In the genomic region with DNA sequence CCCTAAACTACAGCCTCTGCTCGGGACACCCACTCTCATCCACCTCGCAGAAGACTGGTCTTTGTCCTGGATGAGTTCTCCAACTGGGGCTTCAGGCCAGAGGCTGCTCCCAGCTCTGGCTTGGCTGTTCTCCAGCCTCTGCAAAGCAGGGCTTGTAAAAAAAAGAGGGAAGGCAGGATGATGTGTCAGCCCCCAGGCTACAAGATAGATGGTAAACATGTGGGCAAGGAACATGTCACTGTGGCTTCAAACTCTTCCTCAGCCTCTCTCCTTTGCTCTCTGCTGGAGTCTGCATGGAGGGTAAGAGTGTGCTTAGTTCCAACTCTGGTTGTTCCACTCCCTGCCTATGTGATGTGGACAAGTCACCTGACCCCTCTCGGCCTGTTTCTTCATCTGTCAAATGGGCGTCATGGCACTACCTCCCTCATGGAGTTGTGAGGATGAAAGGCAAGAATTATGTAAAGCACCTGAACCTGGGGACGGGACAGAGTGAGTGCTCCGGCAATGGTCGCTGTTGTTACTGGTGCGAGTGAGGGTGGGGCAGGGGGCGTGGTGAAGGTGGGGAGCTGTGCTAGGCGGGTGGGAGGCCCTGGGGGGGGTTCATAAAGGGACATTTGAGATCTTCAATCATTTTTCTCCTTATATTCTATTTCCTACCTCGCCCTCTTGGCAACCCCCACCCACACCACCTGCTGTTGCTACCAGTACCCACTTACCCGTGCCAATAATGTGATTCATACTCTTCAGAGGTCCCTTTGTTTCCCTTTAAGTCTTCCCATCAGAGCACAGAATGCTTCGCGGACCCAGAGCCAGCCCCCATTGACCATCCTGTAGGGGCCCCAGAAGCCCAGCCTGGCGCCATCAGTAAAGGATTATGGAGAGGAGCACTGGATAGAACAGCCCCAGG, we compare ENCODE assay signal across 11 cellular contexts. TPM values are rescaled to one million over a fixed set of nuclear protein-coding genes. Genes with fewer than 3 reads are reported as not detected.
DNase-seq lines count a peak whose midpoint lies in the region; ATAC-seq and TF ChIP-seq lines count a peak whose summit lies in the region.
"Had no signal": no experiment of that assay in that cellular context is flagged by ENCODE, and none has a peak within 500 bp of the region (broad histone marks: within the 10 kb centered on the region; RNA-seq: fewer than 3 reads in every experiment).

No MANE protein-coding gene starts in this region.

- no peak overlapping the region for H3K4me3 ChIP-seq in esophagus (ENCODE audit: low read depth in 1 of 2, low read length in 2 of 2)
- H3K4me3 ChIP-seq in sigmoid colon = no peak overlapping the region
- no peak overlapping the region for H3K4me3 ChIP-seq in osteoblast (ENCODE audit: insufficient read depth, low read length)

- peaks cover 0 to 26% of the 10 kb centered on the region in 2 donors for H3K4me1 ChIP-seq in esophagus (ENCODE audit: control insufficient read depth in 2 of 2, insufficient read depth in 2 of 2, low read length in 1 of 2)
- H3K4me1 ChIP-seq in sigmoid colon = peaks cover 0 to 76% (median 54%) of the 10 kb centered on the region in 4 donors
- H3K4me1 ChIP-seq in osteoblast (ENCODE audit: insufficient read depth, low read length) = peaks cover 3% of the 10 kb centered on the region

- DNase-seq in NCI-H146 (lab: John Stamatoyannopoulos, UW) (peak; percentile 4), NCI-H146 treated with DMSO at 0.1 percent for 48 hours (lab: John Stamatoyannopoulos, UW; ENCODE audit: unreplicated experiment) (no peak), NCI-H446 treated with DMSO at 0.1 percent for 48 hours (lab: John Stamatoyannopoulos, UW) (peak; percentile 40), sigmoid colon (peak; percentile 90), osteoblast (ENCODE audit: insufficient read length, low spot score, missing footprints) (no peak)
- no peak for DNase-seq in CD4-positive, alpha-beta T cell
- DNase-seq in stimulated activated naive CD4-positive, alpha-beta T cell (lab: John Stamatoyannopoulos, UW) = no peak

- no peak overlapping the region for H3K4me2 ChIP-seq in osteoblast (ENCODE audit: insufficient read depth, low read length)

- no peaks in the 10 kb centered on the region for H3K4me1 Mint-ChIP-seq in CD4-positive, alpha-beta T cell (ENCODE audit: low read depth)

- H3K79me2 ChIP-seq in osteoblast (ENCODE audit: insufficient read depth, low read length) = peaks cover 3% of the 10 kb centered on the region

- TF ChIP-seq EP300 in sigmoid colon (IDR thresholded peaks at IDR 0.05) = peak in 3 of 4 donors; percentile 64 to 71 (median 65)

- TF ChIP-seq POLR2A in sigmoid colon (IDR thresholded peaks at IDR 0.05) = no peak

- CTCF ChIA-PET in CD4-positive, alpha-beta T cell (lab: Charles Lee) = interaction anchor here (0.7 to 1.0 kb wide), 2 partner anchors 18 to 20 kb away, joined by 3 read pairs; a partner anchor contains a TSS

- WGBS in esophagus, 2 donors = 41 to 62% methylated on average over 15 of the region's 15 CpGs
- WGBS in sigmoid colon, 2 donors = 75 to 78% methylated on average over 15 of the region's 15 CpGs

- H3K36me3 ChIP-seq in esophagus (ENCODE audit: control insufficient read depth in 2 of 2, insufficient read depth in 2 of 2, low read length in 1 of 2) (no peaks in the 10 kb centered on the region), sigmoid colon (peaks cover 0 to under 1% (median 0%) of the 10 kb centered on the region in 4 donors), osteoblast (ENCODE audit: insufficient read depth, low read length) (no peaks in the 10 kb centered on the region)

- POLR2A ChIA-PET in CD4-positive, alpha-beta T cell (lab: Charles Lee) = interaction anchor here (1.6 kb wide), 1 partner anchor 33 kb away, joined by 3 read pairs; no protein-coding TSS in a partner anchor

- peaks cover 2% of the 10 kb centered on the region for H4K20me1 ChIP-seq in osteoblast (ENCODE audit: insufficient read depth, low read length)

- no peaks in the 10 kb centered on the region for H3K27me3 ChIP-seq in esophagus (ENCODE audit: control insufficient read depth in 1 of 2, insufficient read depth in 2 of 2, low read length in 2 of 2)
- no peaks in the 10 kb centered on the region for H3K27me3 ChIP-seq in sigmoid colon
- no peaks in the 10 kb centered on the region for H3K27me3 ChIP-seq in osteoblast (ENCODE audit: insufficient read depth, low read length)
- peaks cover 21% of the 10 kb centered on the region for H3K27me3 ChIP-seq in CD4-positive, alpha-beta T cell (ENCODE audit: control insufficient read depth, insufficient read depth, low read length)

- no peak overlapping the region for H2AFZ ChIP-seq in osteoblast (ENCODE audit: low read length)

- no peaks in the 10 kb centered on the region for H3K9me3 ChIP-seq in esophagus (ENCODE audit: control insufficient read depth in 2 of 2, insufficient read depth in 1 of 2, low read depth in 1 of 2, low read length in 1 of 2)
- no peaks in the 10 kb centered on the region for H3K9me3 ChIP-seq in sigmoid colon
- H3K9me3 ChIP-seq in osteoblast (ENCODE audit: low read depth, low read length) = no peaks in the 10 kb centered on the region
- H3K9me3 ChIP-seq in CD4-positive, alpha-beta T cell (ENCODE audit: control insufficient read depth, low read length) = no peaks in the 10 kb centered on the region

- no peak overlapping the region for H3K4me3 Mint-ChIP-seq in CD4-positive, alpha-beta T cell
- H3K4me3 Mint-ChIP-seq: activated CD4-positive, alpha-beta memory T cell treated with anti-CD3 and anti-CD28 coated beads, Interleukin-2, amount 10 ng/mL, durations not matched to agents 7 days and 5 days; effector memory CD8-positive, alpha-beta T cell had no signal

- intact Hi-C loops in sigmoid colon (cut with DNase I) = no loop called here
- intact Hi-C loops in CD4-positive, alpha-beta T cell (cut with DNase I, micrococcal nuclease) = no loop called here

- ATAC-seq in CD4-positive, alpha-beta T cell (ENCODE audit: poor library complexity) = no peak

- H3K27ac Mint-ChIP-seq in CD4-positive, alpha-beta T cell = no peak overlapping the region
- H3K27ac Mint-ChIP-seq: activated CD4-positive, alpha-beta memory T cell treated with anti-CD3 and anti-CD28 coated beads, Interleukin-2, amount 10 ng/mL, durations not matched to agents 7 days and 5 days; effector memory CD8-positive, alpha-beta T cell had no signal

- no peaks in the 10 kb centered on the region for H3K9me3 Mint-ChIP-seq in CD4-positive, alpha-beta T cell
- H3K9me3 Mint-ChIP-seq: activated CD4-positive, alpha-beta memory T cell treated with anti-CD3 and anti-CD28 coated beads, Interleukin-2, amount 10 ng/mL, durations not matched to agents 7 days and 5 days; effector memory CD8-positive, alpha-beta T cell had no signal

- no peaks in the 10 kb centered on the region for H3K36me3 Mint-ChIP-seq in CD4-positive, alpha-beta T cell (ENCODE audit: low read depth)

- peaks cover 36% of the 10 kb centered on the region for H3K27me3 Mint-ChIP-seq in CD4-positive, alpha-beta T cell
- H3K27me3 Mint-ChIP-seq: effector memory CD8-positive, alpha-beta T cell had no signal

- TF ChIP-seq CTCF in sigmoid colon (IDR thresholded peaks at IDR 0.05) (no peak), osteoblast (IDR thresholded peaks at IDR 0.05; ENCODE audit: extremely low read depth, low read depth, low read length) (no peak)
- TF ChIP-seq CTCF in CD4-positive, alpha-beta T cell (IDR thresholded peaks at IDR 0.05) = no peak

- peak overlapping the region; percentile 1 to 71 for H3K27ac ChIP-seq in esophagus (ENCODE audit: low read depth in 2 of 2, low read length in 1 of 2)
- peak overlapping the region in 3 of 4 donors; percentile 82 to 86 (median 82) for H3K27ac ChIP-seq in sigmoid colon
- no peak overlapping the region for H3K27ac ChIP-seq in osteoblast (ENCODE audit: low read depth, low read length)
- no peak overlapping the region for H3K27ac ChIP-seq in CD4-positive, alpha-beta T cell (ENCODE audit: low read depth, low read length)
- H3K27ac ChIP-seq: HL-60 had no signal

RNA-seq across cellular contexts. Expression of a gene that starts 6.8 kb away (rescaled TPM):
- polyA plus RNA-seq in esophagus = 1 to 10 TPM; 2.3 to 2.5 TPM
- total RNA-seq in sigmoid colon = 10 to 100 TPM; 10.9 to 14.6 (median 13.9) TPM
- polyA plus RNA-seq in sigmoid colon = 1 to 10 TPM in 2 of 3 donors, under 1 TPM in 1; 0.60 to 3.5 (median 2.3) TPM
- total RNA-seq in osteoblast = 11.9 and 13.3 TPM in 2 replicates
- total RNA-seq in CD4-positive, alpha-beta T cell = 1 to 10 TPM; 4.3 to 4.9 TPM

RNA-seq across cellular contexts. Expression of a gene that starts 20.4 kb away (rescaled TPM):
- polyA plus RNA-seq in esophagus (10 to 100 TPM; 10.3 to 12.2 TPM), sigmoid colon (10 to 100 TPM in 2 of 3 donors, 1 to 10 TPM in 1; 7.2 to 19.3 (median 11.8) TPM)
- total RNA-seq in sigmoid colon (10 to 100 TPM; 45.1 to 68.7 (median 64.4) TPM), osteoblast (5.4 and 6.8 TPM in 2 replicates)
- total RNA-seq in CD4-positive, alpha-beta T cell = 1 to 10 TPM; 1.6 to 1.8 TPM

RNA-seq across cellular contexts. Expression of a gene that starts 33.8 kb away (rescaled TPM):
- 1,000 to 10,000 TPM; 3,023 to 3,281 TPM for polyA plus RNA-seq in esophagus
- total RNA-seq in sigmoid colon = 1,000 to 10,000 TPM; 2,502 to 5,061 (median 3,494) TPM
- polyA plus RNA-seq in sigmoid colon = 1,000 to 10,000 TPM; 2,492 to 4,552 (median 2,965) TPM
- total RNA-seq in osteoblast = 1,103 and 1,259 TPM in 2 replicates
- total RNA-seq in CD4-positive, alpha-beta T cell = 1,000 to 10,000 TPM; 1,884 to 1,993 TPM

RNA-seq across cellular contexts. Expression of a gene that starts 33.9 kb away (rescaled TPM):
- polyA plus RNA-seq in esophagus = 10 to 100 TPM; 10.7 to 17.5 TPM
- 10 to 100 TPM; 17.9 to 54.0 (median 30.2) TPM for total RNA-seq in sigmoid colon
- 10 to 100 TPM in 1 of 3 donors, 1 to 10 TPM in 2; 6.9 to 17.4 (median 7.2) TPM for polyA plus RNA-seq in sigmoid colon
- 12.3 and 13.0 TPM in 2 replicates for total RNA-seq in osteoblast
- total RNA-seq in CD4-positive, alpha-beta T cell = 10 to 100 TPM; 11.4 to 16.0 TPM

Comparison
In these comparisons a context has a peak if more than half of its experiments do, and no peak if none do; other contexts are left out.
1. DNase-seq: peak in NCI-H146 (single experiment), NCI-H446 treated with DMSO at 0.1 percent for 48 hours (single experiment) and sigmoid colon (single experiment); none in NCI-H146 treated with DMSO at 0.1 percent for 48 hours (single experiment), osteoblast (single experiment), CD4-positive, alpha-beta T cell (0 of 10) and stimulated activated naive CD4-positive, alpha-beta T cell (0 of 6).
2. H3K27ac ChIP-seq: peak in esophagus (2 of 2) and sigmoid colon (3 of 4); none in osteoblast (single experiment) and CD4-positive, alpha-beta T cell (single experiment).